1 cellular context compared by ENCODE assay signal in the genomic region with DNA sequence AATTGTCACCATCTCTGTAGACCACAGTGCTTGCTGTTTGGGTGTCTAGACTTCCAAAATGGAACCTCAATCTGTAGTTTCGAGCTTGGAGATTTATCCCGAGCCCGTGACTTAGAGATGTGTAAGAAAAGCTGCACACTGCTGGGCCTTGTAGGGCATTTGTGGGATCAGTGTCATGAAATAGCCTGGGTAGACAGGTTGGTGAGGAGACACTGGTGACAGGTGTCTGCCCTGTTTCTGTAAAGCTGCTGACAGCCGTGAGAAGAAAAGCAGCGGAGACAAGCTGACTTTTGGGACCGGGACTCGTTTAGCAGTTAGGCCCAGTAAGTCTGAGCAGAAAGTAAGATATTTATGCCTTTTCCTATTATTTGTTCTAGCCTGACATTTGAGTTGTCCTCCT.
TF ChIP-seq lines count a peak whose summit lies in the region.

No MANE protein-coding gene starts in this region.

TF ChIP-seq in HEK293T, 16 proteins besides CTCF, POLR2A, EP300 and RAD21 (continued from another document):
- TF ChIP-seq TARDBP (IDR thresholded peaks at IDR 0.05) (no peak), CTBP1 (IDR thresholded peaks at IDR 0.05; ENCODE audit: borderline replicate concordance) (no peak), BHLHE40 (IDR thresholded peaks at IDR 0.05; ENCODE audit: borderline replicate concordance) (no peak), L3MBTL2 (conservative IDR thresholded peaks at IDR 0.05) (no peak)
- TF ChIP-seq, protein P1, sequence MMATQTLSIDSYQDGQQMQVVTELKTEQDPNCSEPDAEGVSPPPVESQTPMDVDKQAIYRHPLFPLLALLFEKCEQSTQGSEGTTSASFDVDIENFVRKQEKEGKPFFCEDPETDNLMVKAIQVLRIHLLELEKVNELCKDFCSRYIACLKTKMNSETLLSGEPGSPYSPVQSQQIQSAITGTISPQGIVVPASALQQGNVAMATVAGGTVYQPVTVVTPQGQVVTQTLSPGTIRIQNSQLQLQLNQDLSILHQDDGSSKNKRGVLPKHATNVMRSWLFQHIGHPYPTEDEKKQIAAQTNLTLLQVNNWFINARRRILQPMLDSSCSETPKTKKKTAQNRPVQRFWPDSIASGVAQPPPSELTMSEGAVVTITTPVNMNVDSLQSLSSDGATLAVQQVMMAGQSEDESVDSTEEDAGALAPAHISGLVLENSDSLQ (IDR thresholded peaks at IDR 0.05), result no peak
